In genomic region chr5:174189638-174190037, GRCh38 we compare ENCODE assay signal across 2 cellular contexts.
TF ChIP-seq lines count a peak whose summit lies in the region.

No MANE protein-coding gene starts in this region.

TF ChIP-seq in SK-N-SH, 30 proteins besides CTCF, POLR2A, EP300 and RAD21 (continued from another document):
- no peak for TF ChIP-seq USF2 (IDR thresholded peaks at IDR 0.05; ENCODE audit: borderline replicate concordance, low read depth, low read length)
- TF ChIP-seq EZH2phosphoT487 (IDR thresholded peaks at IDR 0.05; ENCODE audit: borderline replicate concordance, low read depth): no peak
- TF ChIP-seq TAF1 (IDR thresholded peaks at IDR 0.05; ENCODE audit: borderline replicate concordance, low read depth, low read length): no peak
- no peak for TF ChIP-seq FOXJ3 (CRISPR knock-in tag; IDR thresholded peaks at IDR 0.05)
- TF ChIP-seq ELF1 (IDR thresholded peaks at IDR 0.05): no peak
- no peak for TF ChIP-seq JUND (IDR thresholded peaks at IDR 0.05)
- TF ChIP-seq MXI1 (IDR thresholded peaks at IDR 0.05; ENCODE audit: low read depth, low read length): no peak
- TF ChIP-seq MAX (IDR thresholded peaks at IDR 0.05; ENCODE audit: low read depth): no peak

TF ChIP-seq in neural cell, 6 proteins besides CTCF, POLR2A, EP300 and RAD21 (continued from another document):
- no peak for TF ChIP-seq EZH2 (IDR thresholded peaks at IDR 0.05; ENCODE audit: borderline replicate concordance, insufficient read depth, low read length, poor library complexity, severe bottlenecking)
TF ChIP-seq in neural cell: peak in this region for 0.
